In genomic region chr3:3634326-3634725, GRCh38 we compare ENCODE assay signal across 27 cellular contexts.
"Had no signal": no experiment of that assay in that cellular context is flagged by ENCODE, and none has a peak within 500 bp of the region (broad histone marks: within the 10 kb centered on the region; RNA-seq: fewer than 3 reads in every experiment).

No MANE protein-coding gene starts in this region.

- H3K36me3 ChIP-seq: stomach, suprapubic skin, thoracic aorta, thyroid gland, tibial artery, tibial nerve, transverse colon, upper lobe of left lung, upper lobe of right lung, uterus, vagina had no signal

- H3K9me3 Mint-ChIP-seq: stimulated activated memory B cell treated with anti-CD40 and anti-IgM and Interleukin-4, amounts not matched to agents 10 μg/mL and 1 μg/mL and 100 μg/mL, for 72 hours; stimulated activated naive B cell treated with anti-CD40 and anti-IgM and Interleukin-4, amounts not matched to agents 10 μg/mL and 1 μg/mL and 100 μg/mL, for 72 hours; stimulated activated naive CD8-positive, alpha-beta T cell treated with anti-CD3 and anti-CD28 coated beads, Interleukin-15, amount 100 ng/mL, for 72 hours; stimulated activated naive CD8-positive, alpha-beta T cell treated with anti-CD3 and anti-CD28 coated beads, Interleukin-15, Interleukin-2, amounts not matched to agents 100 ng/mL and 50 ng/mL, for 24 hours; type B pancreatic cell had no signal

- H3K9me3 ChIP-seq: stomach, suprapubic skin, testis, thoracic aorta, thyroid gland, tibial artery, tibial nerve, transverse colon, upper lobe of left lung, upper lobe of right lung, uterus, vagina had no signal

- H3K27me3 Mint-ChIP-seq: stimulated activated memory B cell treated with anti-CD40 and anti-IgM and Interleukin-4, amounts not matched to agents 10 μg/mL and 1 μg/mL and 100 μg/mL, for 72 hours; stimulated activated naive B cell treated with anti-CD40 and anti-IgM and Interleukin-4, amounts not matched to agents 10 μg/mL and 1 μg/mL and 100 μg/mL, for 72 hours; stimulated activated naive CD8-positive, alpha-beta T cell treated with anti-CD3 and anti-CD28 coated beads, Interleukin-15, amount 100 ng/mL, for 72 hours; stimulated activated naive CD8-positive, alpha-beta T cell treated with anti-CD3 and anti-CD28 coated beads, Interleukin-15, Interleukin-2, amounts not matched to agents 100 ng/mL and 50 ng/mL, for 24 hours; type B pancreatic cell had no signal

- H3K4me3 Mint-ChIP-seq: stimulated activated effector memory CD8-positive, alpha-beta T cell treated with anti-CD3 and anti-CD28 coated beads, Interleukin-12 subunit alpha, Interleukin-12 subunit beta, amount 100 ng/mL, for 72 hours; stimulated activated memory B cell treated with anti-CD40 and anti-IgM and Interleukin-4, amounts not matched to agents 10 μg/mL and 1 μg/mL and 100 μg/mL, for 72 hours; stimulated activated naive B cell treated with anti-CD40 and anti-IgM and Interleukin-4, amounts not matched to agents 10 μg/mL and 1 μg/mL and 100 μg/mL, for 72 hours; stimulated activated naive CD8-positive, alpha-beta T cell treated with anti-CD3 and anti-CD28 coated beads, Interleukin-15, amount 100 ng/mL, for 72 hours; stimulated activated naive CD8-positive, alpha-beta T cell treated with anti-CD3 and anti-CD28 coated beads, Interleukin-15, Interleukin-2, amounts not matched to agents 100 ng/mL and 50 ng/mL, for 24 hours; type B pancreatic cell had no signal

- H3K4me3 ChIP-seq: stomach, suprapubic skin, testis, thoracic aorta, thyroid gland, tibial artery, tibial nerve, transverse colon, upper lobe of left lung, upper lobe of right lung, uterus, vagina had no signal

- H3K27ac Mint-ChIP-seq: stimulated activated effector memory CD8-positive, alpha-beta T cell treated with anti-CD3 and anti-CD28 coated beads, Interleukin-12 subunit alpha, Interleukin-12 subunit beta, amount 100 ng/mL, for 72 hours; stimulated activated memory B cell treated with anti-CD40 and anti-IgM and Interleukin-4, amounts not matched to agents 10 μg/mL and 1 μg/mL and 100 μg/mL, for 72 hours; stimulated activated naive B cell treated with anti-CD40 and anti-IgM and Interleukin-4, amounts not matched to agents 10 μg/mL and 1 μg/mL and 100 μg/mL, for 72 hours; stimulated activated naive CD8-positive, alpha-beta T cell treated with anti-CD3 and anti-CD28 coated beads, Interleukin-15, amount 100 ng/mL, for 72 hours; stimulated activated naive CD8-positive, alpha-beta T cell treated with anti-CD3 and anti-CD28 coated beads, Interleukin-15, Interleukin-2, amounts not matched to agents 100 ng/mL and 50 ng/mL, for 24 hours; type B pancreatic cell had no signal

- H3K27ac ChIP-seq: stomach, suprapubic skin, testis, thoracic aorta, thyroid gland, tibial artery, tibial nerve, transverse colon, upper lobe of left lung, upper lobe of right lung, uterus, vagina had no signal

- H3K4me1 ChIP-seq: stomach, thyroid gland, tibial artery, tibial nerve, transverse colon, upper lobe of left lung, upper lobe of right lung, uterus, vagina had no signal

- DNase-seq: stimulated activated CD4-positive, alpha-beta T cell treated with anti-CD3 and anti-CD28 coated beads, Interleukin-2, amount 100 ng/mL, for 48 hours; stimulated activated CD4-positive, alpha-beta T cell treated with anti-CD3 and anti-CD28 coated beads, Interleukin-4, amount 100 ng/mL, for 1 hour; stimulated activated CD4-positive, alpha-beta T cell treated with anti-CD3 and anti-CD28 coated beads, Interleukin-4, amount 100 ng/mL, for 24 hours; stimulated activated CD4-positive, alpha-beta T cell treated with anti-CD3 and anti-CD28 coated beads, Interleukin-4, amount 100 ng/mL, for 4 hours; stimulated activated CD8-positive, alpha-beta memory T cell treated with anti-CD3 and anti-CD28 coated beads, Interleukin-4, amount 100 ng/mL, for 48 hours; stimulated activated naive B cell treated with anti-CD40 and anti-IgM and Interleukin-4, amounts not matched to agents 10 μg/mL and 1 μg/mL and 100 μg/mL, for 72 hours; stimulated activated naive CD4-positive, alpha-beta T cell; stimulated activated naive CD4-positive, alpha-beta T cell treated with Interleukin-2 at 50 U/mL for 16 hours; stimulated activated naive CD8-positive, alpha-beta T cell treated with anti-CD3 and anti-CD28 coated beads, Interleukin-15, amount 100 ng/mL, for 72 hours; stimulated activated naive CD8-positive, alpha-beta T cell treated with anti-CD3 and anti-CD28 coated beads, Interleukin-15, Interleukin-2, amounts not matched to agents 100 U/mL and 50 U/mL, for 24 hours; stomach; substantia nigra; testis; thyroid gland; tibial artery; transverse colon; upper lobe of left lung; upper lobe of right lung; uterus had no signal

- H3K4me1 Mint-ChIP-seq: stimulated activated effector memory CD8-positive, alpha-beta T cell treated with anti-CD3 and anti-CD28 coated beads, Interleukin-12 subunit alpha, Interleukin-12 subunit beta, amount 100 ng/mL, for 72 hours; stimulated activated memory B cell treated with anti-CD40 and anti-IgM and Interleukin-4, amounts not matched to agents 10 μg/mL and 1 μg/mL and 100 μg/mL, for 72 hours; stimulated activated naive B cell treated with anti-CD40 and anti-IgM and Interleukin-4, amounts not matched to agents 10 μg/mL and 1 μg/mL and 100 μg/mL, for 72 hours; stimulated activated naive CD8-positive, alpha-beta T cell treated with anti-CD3 and anti-CD28 coated beads, Interleukin-15, amount 100 ng/mL, for 72 hours had no signal

- H3K36me3 Mint-ChIP-seq: stimulated activated effector memory CD8-positive, alpha-beta T cell treated with anti-CD3 and anti-CD28 coated beads, Interleukin-12 subunit alpha, Interleukin-12 subunit beta, amount 100 ng/mL, for 72 hours; stimulated activated memory B cell treated with anti-CD40 and anti-IgM and Interleukin-4, amounts not matched to agents 10 μg/mL and 1 μg/mL and 100 μg/mL, for 72 hours; stimulated activated naive B cell treated with anti-CD40 and anti-IgM and Interleukin-4, amounts not matched to agents 10 μg/mL and 1 μg/mL and 100 μg/mL, for 72 hours; type B pancreatic cell had no signal

- H3K27me3 ChIP-seq: stomach, suprapubic skin, testis, thyroid gland, tibial artery, tibial nerve, transverse colon, upper lobe of left lung, upper lobe of right lung, uterus, vagina had no signal
